In the genomic region with DNA sequence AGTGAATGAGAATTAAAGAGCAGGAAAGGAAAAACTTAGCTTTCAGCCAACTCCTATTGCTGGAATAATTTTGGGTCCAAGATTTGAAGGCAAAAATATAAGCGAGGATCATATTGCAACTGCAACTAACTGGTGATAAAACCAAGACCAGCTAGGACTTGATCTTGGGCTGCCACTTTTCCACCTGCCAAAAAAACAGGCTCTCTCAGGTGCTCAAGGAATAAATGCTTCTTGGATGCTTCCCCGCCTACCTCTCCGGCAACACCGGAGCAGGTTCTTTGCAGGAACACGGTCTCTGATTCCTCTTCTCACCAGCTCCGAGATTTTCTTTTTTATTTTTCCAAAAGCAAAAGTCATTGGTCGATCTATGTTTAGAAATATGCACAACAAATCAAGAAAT, we compare ENCODE assay signal across 22 cellular contexts.
"Had no signal": no experiment of that assay in that cellular context is flagged by ENCODE, and none has a peak within 500 bp of the region (broad histone marks: within the 10 kb centered on the region; RNA-seq: fewer than 3 reads in every experiment).

No MANE protein-coding gene starts in this region.

- H3K79me2 ChIP-seq: hepatocyte, parathyroid adenoma had no signal

- H3K27ac Mint-ChIP-seq: mesothelial cell of epicardium; naive B cell; natural killer cell; stimulated activated memory B cell treated with anti-CD40 and anti-IgM and Interleukin-4, amounts not matched to agents 10 μg/mL and 1 μg/mL and 100 μg/mL, for 72 hours; stimulated activated naive CD8-positive, alpha-beta T cell treated with anti-CD3 and anti-CD28 coated beads, Interleukin-15, amount 100 ng/mL, for 72 hours had no signal

- ATAC-seq: natural killer cell; right lobe of liver; stimulated activated memory B cell treated with anti-CD40 and anti-IgM and Interleukin-4, amounts not matched to agents 10 μg/mL and 1 μg/mL and 100 μg/mL, for 72 hours; stimulated activated naive CD8-positive, alpha-beta T cell treated with anti-CD3 and anti-CD28 coated beads, Interleukin-15, amount 100 ng/mL, for 72 hours had no signal

- H2AFZ ChIP-seq: hepatocyte, parathyroid adenoma had no signal

- H3K9me3 ChIP-seq: heart right ventricle, left ventricle myocardium inferior, right atrium auricular region, right lobe of liver, vagina had no signal

- H3K4me1 Mint-ChIP-seq: mesothelial cell of epicardium; naive B cell; natural killer cell; stimulated activated memory B cell treated with anti-CD40 and anti-IgM and Interleukin-4, amounts not matched to agents 10 μg/mL and 1 μg/mL and 100 μg/mL, for 72 hours; stimulated activated naive CD8-positive, alpha-beta T cell treated with anti-CD3 and anti-CD28 coated beads, Interleukin-15, amount 100 ng/mL, for 72 hours had no signal

- H3K27me3 Mint-ChIP-seq: naive B cell; stimulated activated naive CD8-positive, alpha-beta T cell treated with anti-CD3 and anti-CD28 coated beads, Interleukin-15, amount 100 ng/mL, for 72 hours had no signal

- H3K9me3 Mint-ChIP-seq: mesothelial cell of epicardium; stimulated activated memory B cell treated with anti-CD40 and anti-IgM and Interleukin-4, amounts not matched to agents 10 μg/mL and 1 μg/mL and 100 μg/mL, for 72 hours; stimulated activated naive CD8-positive, alpha-beta T cell treated with anti-CD3 and anti-CD28 coated beads, Interleukin-15, amount 100 ng/mL, for 72 hours had no signal

- H3K36me3 ChIP-seq: heart right ventricle, left ventricle myocardium inferior, right atrium auricular region, right lobe of liver, vagina had no signal

- H3K4me2 ChIP-seq: hepatocyte, smooth muscle cell had no signal

- H3K9ac ChIP-seq: parathyroid adenoma had no signal

- H3K4me3 ChIP-seq: hepatocyte, lung, right atrium auricular region, right lobe of liver, smooth muscle cell, vagina had no signal

- H3K4me3 Mint-ChIP-seq: mesothelial cell of epicardium; naive B cell; natural killer cell; stimulated activated memory B cell treated with anti-CD40 and anti-IgM and Interleukin-4, amounts not matched to agents 10 μg/mL and 1 μg/mL and 100 μg/mL, for 72 hours; stimulated activated naive CD8-positive, alpha-beta T cell treated with anti-CD3 and anti-CD28 coated beads, Interleukin-15, amount 100 ng/mL, for 72 hours had no signal

- H3K27ac ChIP-seq: hepatocyte, parathyroid adenoma, right lobe of liver, vagina had no signal

- H3K4me1 ChIP-seq: parathyroid adenoma, right lobe of liver, vagina had no signal

- H3K27me3 ChIP-seq: hepatocyte, right atrium auricular region, right lobe of liver, vagina had no signal

- H3K36me3 Mint-ChIP-seq: mesothelial cell of epicardium; naive B cell; natural killer cell; stimulated activated memory B cell treated with anti-CD40 and anti-IgM and Interleukin-4, amounts not matched to agents 10 μg/mL and 1 μg/mL and 100 μg/mL, for 72 hours had no signal

- DNase-seq: islet precursor cell; naive B cell; natural killer cell; nucleus accumbens; right lobe of liver; stimulated activated CD4-positive, alpha-beta T cell treated with anti-CD3 and anti-CD28 coated beads, Interleukin-1b, Interleukin-23, amount 100 ng/mL, for 48 hours; stimulated activated CD4-positive, alpha-beta T cell treated with anti-CD3 and anti-CD28 coated beads, Interleukin-2, amount 100 ng/mL, for 48 hours; stimulated activated CD4-positive, alpha-beta T cell treated with anti-CD3 and anti-CD28 coated beads, Interleukin-4, amount 100 ng/mL, for 4 hours; stimulated activated CD8-positive, alpha-beta memory T cell treated with anti-CD3 and anti-CD28 coated beads, Interleukin-4, amount 100 ng/mL, for 48 hours; stimulated activated naive CD4-positive, alpha-beta T cell treated with Interleukin-2 at 50 U/mL for 16 hours; stimulated activated naive CD8-positive, alpha-beta T cell treated with anti-CD3 and anti-CD28 coated beads, Interleukin-15, amount 100 ng/mL, for 72 hours; trophoblast cell had no signal
